ENCODE assay signal across 22 cellular contexts in the genomic region with DNA sequence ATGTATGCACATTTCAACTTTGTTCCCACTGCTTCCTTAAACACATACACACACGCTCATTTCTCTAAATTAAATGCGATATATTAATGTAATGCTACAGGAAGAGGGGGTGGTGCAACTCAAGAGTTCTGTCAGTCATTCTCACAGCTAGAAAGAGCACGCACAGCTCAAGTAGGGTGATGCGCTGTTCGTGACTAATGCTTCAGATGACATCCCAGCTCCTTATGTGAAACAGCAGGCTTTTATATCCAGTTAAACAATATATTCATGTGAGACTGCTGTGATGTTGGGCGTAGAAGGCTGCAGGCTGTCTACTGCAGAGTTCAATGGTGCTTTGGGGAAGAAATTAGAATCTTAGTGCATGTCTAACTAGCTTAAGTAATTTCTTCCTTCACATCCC.
DNase-seq lines count a peak whose midpoint lies in the region; ATAC-seq and TF ChIP-seq lines count a peak whose summit lies in the region.
"Had no signal": no experiment of that assay in that cellular context is flagged by ENCODE, and none has a peak within 500 bp of the region (broad histone marks: within the 10 kb centered on the region; RNA-seq: fewer than 3 reads in every experiment).

No MANE protein-coding gene starts in this region.

- DNase-seq in DMS153 (lab: John Stamatoyannopoulos, UW) (peak; percentile 5), DMS153 treated with DMSO at 0.1 percent for 48 hours (lab: John Stamatoyannopoulos, UW; ENCODE audit: unreplicated experiment) (no peak), left cardiac atrium (no peak), right atrium auricular region (ENCODE audit: low spot score) (no peak), epidermal melanocyte (ENCODE audit: insufficient read length, low spot score) (peak; percentile 21), coronary artery (ENCODE audit: low spot score) (no peak)
- no peak for DNase-seq in stimulated activated CD4-positive, alpha-beta T cell treated with anti-CD3 and anti-CD28 coated beads, Interleukin-4, amount 100 ng/mL, for 1 hour
- DNase-seq: C1 segment of cervical spinal cord; Calu3; CD8-positive, alpha-beta T cell; DMS79; MV-4-11; NCI-H1105 treated with DMSO at 0.1 percent for 48 hours; NCI-H1694 treated with DMSO at 0.1 percent for 48 hours; NCI-H2081 treated with DMSO at 0.1 percent for 48 hours; NCI-H345; NCI-H524; NCI-H774; NK-92 treated with Interleukin-12 subunit alpha and Interleukin-12 subunit beta, amount 100 ng/mL, for 24 hours had no signal

- intact Hi-C loops in left cardiac atrium (cut with DNase I): no loop called here

- H3K4me3 ChIP-seq in right atrium auricular region (no peak overlapping the region), coronary artery (no peak overlapping the region)
- H3K4me3 ChIP-seq: SJSA1 had no signal

- peaks cover 0 to 4% of the 10 kb centered on the region in 2 donors for H3K4me1 ChIP-seq in right atrium auricular region
- H3K4me1 ChIP-seq: SJSA1 had no signal

- no peaks in the 10 kb centered on the region for H3K36me3 ChIP-seq in right atrium auricular region
- H3K36me3 ChIP-seq: SJSA1 had no signal

- TF ChIP-seq CTCF in right atrium auricular region (IDR thresholded peaks at IDR 0.05) (no peak), coronary artery (IDR thresholded peaks at IDR 0.05) (no peak)

- H3K9me3 ChIP-seq in right atrium auricular region: no peaks in the 10 kb centered on the region
- H3K9me3 ChIP-seq: SJSA1 had no signal

- ATAC-seq in left cardiac atrium: peak; percentile 12 to 87
- no peak for ATAC-seq in GM19023 (IDR thresholded peaks at IDR 0.05; ENCODE audit: unreplicated experiment)
- ATAC-seq: CD8-positive, alpha-beta T cell had no signal

- no peaks in the 10 kb centered on the region for H3K27me3 ChIP-seq in right atrium auricular region
- H3K27me3 ChIP-seq: SJSA1 had no signal

- H3K27ac ChIP-seq in right atrium auricular region: peak overlapping the region in 1 of 2 donors; percentile 32
- no peak overlapping the region for H3K27ac ChIP-seq in coronary artery
- H3K27ac ChIP-seq: 22Rv1, SJSA1 had no signal

Comparison
In these comparisons a context has a peak if more than half of its experiments do, and no peak if none do; other contexts are left out.
1. DNase-seq: peak in DMS153 (single experiment) and epidermal melanocyte (single experiment); none in DMS153 treated with DMSO at 0.1 percent for 48 hours (single experiment), left cardiac atrium (single experiment), right atrium auricular region (single experiment), stimulated activated CD4-positive, alpha-beta T cell treated with anti-CD3 and anti-CD28 coated beads, Interleukin-4, amount 100 ng/mL, for 1 hour (single experiment) and coronary artery (single experiment).